ENCODE assay signal across 5 cellular contexts in genomic region chr2:96023701-96024100, GRCh38. TPM values are rescaled to one million over a fixed set of nuclear protein-coding genes. Genes with fewer than 3 reads are reported as not detected.
"Had no signal": no experiment of that assay in that cellular context is flagged by ENCODE, and none has a peak within 500 bp of the region (broad histone marks: within the 10 kb centered on the region; RNA-seq: fewer than 3 reads in every experiment).

No MANE protein-coding gene starts in this region.

RNA-seq across cellular contexts. Expression of gene GPAT2, which starts 11.0 kb away (rescaled TPM):
- total RNA-seq: hepatocyte, mesothelial cell of epicardium, osteocyte, progenitor cell of endocrine pancreas had no signal
- polyA plus RNA-seq: mammary epithelial cell had no signal
